8 cellular contexts compared by ENCODE assay signal in genomic region chr10:79266092-79266491, GRCh38.
DNase-seq lines count a peak whose midpoint lies in the region; ATAC-seq, FAIRE-seq and TF ChIP-seq lines count a peak whose summit lies in the region.

No MANE protein-coding gene starts in this region.

- no peak for TF ChIP-seq RAD21 in K562 (CRISPR knock-in tag; conservative IDR thresholded peaks at IDR 0.05 in 1 of 2, IDR thresholded peaks at IDR 0.05 in 1 of 2)

- peak overlapping the region; percentile 28 for H2BK12ac ChIP-seq in neuronal stem cell (ENCODE audit: low read length)

- H3K18ac ChIP-seq in neuronal stem cell (ENCODE audit: low read length) = no peak overlapping the region

- H3K4me3 ChIP-seq in cardiac muscle cell (no peak overlapping the region), K562 (no peak overlapping the region), neuronal stem cell (ENCODE audit: low read length in 2 of 2) (no peak overlapping the region)

- peak overlapping the region; percentile 27 for H3K23ac ChIP-seq in neuronal stem cell (ENCODE audit: low read depth, low read length, poor library complexity)

- H3K4ac ChIP-seq in neuronal stem cell (ENCODE audit: low read length) = no peak overlapping the region

- no peak for DNase-seq in cardiac muscle cell (ENCODE audit: low read depth in 1 of 2, low spot score in 1 of 2)
- no peak for DNase-seq in cardiac septum (ENCODE audit: low spot score)
- DNase-seq in K562 (ENCODE audit: extremely low read depth in 1 of 4, low spot score in 3 of 4) = no peak
- no peak for DNase-seq in neuronal stem cell (ENCODE audit: low spot score)
- DNase-seq in SW 1271 (lab: John Stamatoyannopoulos, UW) = no peak
- no peak for DNase-seq in H4 (ENCODE audit: low spot score)
- DNase-seq in erythroblast (lab: John Stamatoyannopoulos, UW) = no peak

- TF ChIP-seq EP300 in K562 (IDR thresholded peaks at IDR 0.05; ENCODE audit: low read length) = no peak

- H3K27ac ChIP-seq in cardiac muscle cell (peak overlapping the region; percentile 28), K562 (ENCODE audit: extremely low read depth, low read depth, low read length) (no peak overlapping the region), neuronal stem cell (replicated peaks; ENCODE audit: low read length) (no peak overlapping the region)

- no peak overlapping the region for H2AK5ac ChIP-seq in neuronal stem cell (ENCODE audit: low read depth, low read length)

- H3K9me3 ChIP-seq in cardiac muscle cell (ENCODE audit: low read depth) (no peaks in the 10 kb centered on the region), K562 (replicated peaks; ENCODE audit: control insufficient read depth, insufficient read depth, low read depth, low read length) (no peaks in the 10 kb centered on the region), neuronal stem cell (replicated peaks in 1 of 2; ENCODE audit: control insufficient read depth in 2 of 2, insufficient read depth in 1 of 2, low read depth in 1 of 2, low read length in 2 of 2) (no peaks in the 10 kb centered on the region)

- H2BK120ac ChIP-seq in neuronal stem cell (ENCODE audit: low read depth, low read length) = no peak overlapping the region

- TF ChIP-seq CTCF in cardiac muscle cell (IDR thresholded peaks at IDR 0.05; ENCODE audit: low read depth, low read length) (no peak), K562 (IDR thresholded peaks at IDR 0.05 in 2 of 3, conservative IDR thresholded peaks at IDR 0.05 in 1 of 3; ENCODE audit: insufficient read depth in 2 of 3, low read depth in 1 of 3, low read length in 3 of 3) (no peak)

- H3K27me3 ChIP-seq in cardiac muscle cell (no peaks in the 10 kb centered on the region), K562 (ENCODE audit: control insufficient read depth in 2 of 2, insufficient read depth in 2 of 2, low read length in 2 of 2) (no peaks in the 10 kb centered on the region), neuronal stem cell (ENCODE audit: control insufficient read depth in 3 of 3, insufficient read depth in 3 of 3, low read depth in 1 of 3, low read length in 3 of 3) (no peaks in the 10 kb centered on the region)

- H2BK5ac ChIP-seq in neuronal stem cell (ENCODE audit: low read length) = peak overlapping the region; percentile 39

- H3K4me1 ChIP-seq in cardiac muscle cell (ENCODE audit: low read depth) (peaks cover 40% of the 10 kb centered on the region), K562 (replicated peaks in 1 of 2; ENCODE audit: control insufficient read depth in 2 of 2, insufficient read depth in 2 of 2, low read length in 2 of 2) (peaks cover 13 to 22% of the 10 kb centered on the region in 2 experiments), neuronal stem cell (ENCODE audit: control insufficient read depth in 2 of 2, insufficient read depth in 1 of 2, low read depth in 1 of 2, low read length in 2 of 2) (peaks cover 21 to 29% of the 10 kb centered on the region in 2 donors)

- TF ChIP-seq POLR2A in K562 (conservative IDR thresholded peaks at IDR 0.05) = no peak
- TF ChIP-seq POLR2A in erythroblast (IDR thresholded peaks at IDR 0.05; ENCODE audit: low read length) = no peak

- H3K79me1 ChIP-seq in neuronal stem cell (ENCODE audit: low read depth, low read length) = peaks cover 14% of the 10 kb centered on the region

- intact Hi-C loops in cardiac septum (cut with DNase I) = no loop called here
- intact Hi-C loops in K562 (cut with micrococcal nuclease) = no loop called here

- H4K8ac ChIP-seq in neuronal stem cell (ENCODE audit: low read depth, low read length) = no peak overlapping the region

- FAIRE-seq in K562 (lab: Jason Lieb, UNC) = no peak

- H3K9ac ChIP-seq in K562 (ENCODE audit: insufficient read depth in 1 of 2, low read depth in 2 of 2, low read length in 2 of 2) (no peak overlapping the region), neuronal stem cell (ENCODE audit: low read depth, low read length, poor library complexity) (no peak overlapping the region)

- in situ Hi-C loops in K562 (cut with MboI) = no loop called here

- no peak overlapping the region for H3K14ac ChIP-seq in neuronal stem cell (ENCODE audit: low read length)

- peak; percentile 42 for ATAC-seq in HG03175 (IDR thresholded peaks at IDR 0.05; ENCODE audit: unreplicated experiment)
- ATAC-seq in K562 = no peak

- H3K9me1 ChIP-seq in K562 (ENCODE audit: control insufficient read depth, insufficient read depth, low read length) = peaks cover 5% of the 10 kb centered on the region

- no peak overlapping the region for H2BK15ac ChIP-seq in neuronal stem cell (ENCODE audit: low read length)

- H3K79me2 ChIP-seq in K562 (ENCODE audit: control insufficient read depth, insufficient read depth, low read length) = no peaks in the 10 kb centered on the region

- BruUV-seq in K562 (replicated peaks; lab: Mats Ljungman, UMichigan) = no TSS peak

- H4K20me1 ChIP-seq in K562 (replicated peaks; ENCODE audit: control insufficient read depth, insufficient read depth, low read length) = peaks cover 24% of the 10 kb centered on the region

- H3K36me3 ChIP-seq in cardiac muscle cell = peaks cover 7% of the 10 kb centered on the region
- H3K36me3 ChIP-seq in K562 (ENCODE audit: control insufficient read depth, insufficient read depth, low read length) = peaks cover 4% of the 10 kb centered on the region; the same call in 1 of the 3 replicates
- H3K36me3 ChIP-seq in neuronal stem cell (replicated peaks in 1 of 2; ENCODE audit: control insufficient read depth in 2 of 2, insufficient read depth in 2 of 2, low read length in 2 of 2) = peaks cover 9 to 75% of the 10 kb centered on the region in 2 donors

- H2AFZ ChIP-seq in K562 (ENCODE audit: low read depth, low read length) (no peak overlapping the region), neuronal stem cell (ENCODE audit: low read length) (no peak overlapping the region)

- CTCF ChIA-PET in K562 (lab: Yijun Ruan, JAX; ENCODE audit: low intra/inter-chr PET ratio) = no interaction called here

- H3K4me2 ChIP-seq in K562 (ENCODE audit: insufficient read depth, low read length) (no peak overlapping the region), neuronal stem cell (ENCODE audit: insufficient read depth, low read length, poor library complexity, severe bottlenecking) (no peak overlapping the region)

- POLR2A ChIA-PET in K562 (lab: Yijun Ruan, JAX) = interaction anchor here (1.3 kb wide), 1 partner anchor 18 kb away, joined by 4 read pairs; no protein-coding TSS in a partner anchor

- 59% methylated on average over 6 of the region's 6 CpGs for WGBS in K562 (ENCODE audit: insufficient coverage, low coverage, missing lambda C conversion rate)
- no CpG with 5 or more reads among the region's 6 CpGs for WGBS in neuronal stem cell (ENCODE audit: extremely low coverage in 2 of 2, insufficient read length in 2 of 2, insufficient replicate concordance in 1 of 2), 2 donors

- H4K91ac ChIP-seq in neuronal stem cell (ENCODE audit: low read depth, low read length, poor library complexity) = no peak overlapping the region

TF ChIP-seq in K562, 482 proteins besides CTCF, POLR2A, EP300 and RAD21:
- TF ChIP-seq ZBTB1 (CRISPR knock-in tag; IDR thresholded peaks at IDR 0.05; ENCODE audit: borderline replicate concordance, low read depth) = 0 out of 2 replicates have a peak, but pooled peaks have one; percentile 21
- no peak for TF ChIP-seq ZNF280A (IDR thresholded peaks at IDR 0.05; ENCODE audit: low read depth, partially characterized antibody)
